ENCODE assay signal across 12 cellular contexts in genomic region chr1:223770621-223771315, GRCh38. TPM values are rescaled to one million over a fixed set of nuclear protein-coding genes. Genes with fewer than 3 reads are reported as not detected.
DNase-seq lines count a peak whose midpoint lies in the region; ATAC-seq and TF ChIP-seq lines count a peak whose summit lies in the region.
"Had no signal": no experiment of that assay in that cellular context is flagged by ENCODE, and none has a peak within 500 bp of the region (broad histone marks: within the 10 kb centered on the region; RNA-seq: fewer than 3 reads in every experiment).

No MANE protein-coding gene starts in this region.

- no peak overlapping the region for H3K4me3 ChIP-seq in upper lobe of left lung

- H3K4me1 Mint-ChIP-seq in activated naive CD4-positive, alpha-beta T cell treated with anti-CD3 and anti-CD28 coated beads, Interleukin-2, amount 50 U/mL, for 24 hours, result peaks cover 13% of the 10 kb centered on the region
- H3K4me1 Mint-ChIP-seq in dendritic cell treated with granulocyte-macrophage colony-stimulating factor and Interleukin-4, amounts not matched to agents 40 ng/mL and 50 ng/mL, for 4 days (ENCODE audit: low read depth), result no peaks in the 10 kb centered on the region
- peaks cover 24% of the 10 kb centered on the region for H3K4me1 Mint-ChIP-seq in nephron progenitor cell

- no peak for TF ChIP-seq POLR2A in upper lobe of left lung (IDR thresholded peaks at IDR 0.05)

- H3K27ac Mint-ChIP-seq in activated naive CD4-positive, alpha-beta T cell treated with anti-CD3 and anti-CD28 coated beads, Interleukin-2, amount 50 U/mL, for 24 hours, result peak overlapping the region; percentile 68
- H3K27ac Mint-ChIP-seq in dendritic cell treated with granulocyte-macrophage colony-stimulating factor and Interleukin-4, amounts not matched to agents 40 ng/mL and 50 ng/mL, for 4 days, result peak overlapping the region; percentile 5
- H3K27ac Mint-ChIP-seq in nephron progenitor cell, result peak overlapping the region; percentile 92

- H3K9me3 Mint-ChIP-seq in activated naive CD4-positive, alpha-beta T cell treated with anti-CD3 and anti-CD28 coated beads, Interleukin-2, amount 50 U/mL, for 24 hours, result no peaks in the 10 kb centered on the region
- no peaks in the 10 kb centered on the region for H3K9me3 Mint-ChIP-seq in dendritic cell treated with granulocyte-macrophage colony-stimulating factor and Interleukin-4, amounts not matched to agents 40 ng/mL and 50 ng/mL, for 4 days
- H3K9me3 Mint-ChIP-seq in nephron progenitor cell, result peaks cover 12% of the 10 kb centered on the region

- no peak overlapping the region for H3K4me3 Mint-ChIP-seq in activated naive CD4-positive, alpha-beta T cell treated with anti-CD3 and anti-CD28 coated beads, Interleukin-2, amount 50 U/mL, for 24 hours
- no peak overlapping the region for H3K4me3 Mint-ChIP-seq in dendritic cell treated with granulocyte-macrophage colony-stimulating factor and Interleukin-4, amounts not matched to agents 40 ng/mL and 50 ng/mL, for 4 days
- H3K4me3 Mint-ChIP-seq in nephron progenitor cell, result no peak overlapping the region

- no peaks in the 10 kb centered on the region for H3K27me3 Mint-ChIP-seq in activated naive CD4-positive, alpha-beta T cell treated with anti-CD3 and anti-CD28 coated beads, Interleukin-2, amount 50 U/mL, for 24 hours
- H3K27me3 Mint-ChIP-seq in dendritic cell treated with granulocyte-macrophage colony-stimulating factor and Interleukin-4, amounts not matched to agents 40 ng/mL and 50 ng/mL, for 4 days, result no peaks in the 10 kb centered on the region
- no peaks in the 10 kb centered on the region for H3K27me3 Mint-ChIP-seq in nephron progenitor cell (ENCODE audit: low read depth, poor library complexity)

- no peak for DNase-seq in activated naive CD4-positive, alpha-beta T cell treated with anti-CD3 and anti-CD28 coated beads, Interleukin-2, amount 50 U/mL, for 16 hours
- DNase-seq in nephron progenitor cell, result no peak
- no peak for DNase-seq in upper lobe of left lung
- no peak for DNase-seq in activated effector memory CD4-positive, alpha-beta T cell treated with Interleukin-2 at 50 U/mL for 16 hours
- no peak for DNase-seq in activated CD4-positive, alpha-beta T cell treated with anti-CD3 and anti-CD28 coated beads for 4 hours
- DNase-seq: left cardiac atrium; NCI-H1092 treated with DMSO at 0.1 percent for 48 hours; stimulated activated naive CD8-positive, alpha-beta T cell treated with anti-CD3 and anti-CD28 coated beads, Interleukin-15, Interleukin-2, amounts not matched to agents 100 U/mL and 50 U/mL, for 24 hours; T-helper 9 cell had no signal

- ATAC-seq in upper lobe of left lung (ENCODE audit: low FRiP score in 2 of 2), result no peak
- ATAC-seq in HG02571 (IDR thresholded peaks at IDR 0.05; ENCODE audit: unreplicated experiment), result no peak
- ATAC-seq: stimulated activated naive CD8-positive, alpha-beta T cell treated with anti-CD3 and anti-CD28 coated beads, Interleukin-15, Interleukin-2, amounts not matched to agents 100 U/mL and 50 U/mL, for 24 hours had no signal

- no peaks in the 10 kb centered on the region for H3K27me3 ChIP-seq in upper lobe of left lung

- peaks cover 15% of the 10 kb centered on the region for H3K36me3 Mint-ChIP-seq in activated naive CD4-positive, alpha-beta T cell treated with anti-CD3 and anti-CD28 coated beads, Interleukin-2, amount 50 U/mL, for 24 hours
- peaks cover 83% of the 10 kb centered on the region for H3K36me3 Mint-ChIP-seq in dendritic cell treated with granulocyte-macrophage colony-stimulating factor and Interleukin-4, amounts not matched to agents 40 ng/mL and 50 ng/mL, for 4 days (ENCODE audit: low read depth)
- peaks cover 84% of the 10 kb centered on the region for H3K36me3 Mint-ChIP-seq in nephron progenitor cell (ENCODE audit: low read depth)

- TF ChIP-seq EP300 in upper lobe of left lung (IDR thresholded peaks at IDR 0.05), result no peak

- intact Hi-C loops in dendritic cell treated with granulocyte-macrophage colony-stimulating factor and Interleukin-4, amounts not matched to agents 40 ng/mL and 50 ng/mL, for 4 days (cut with micrococcal nuclease), result loop anchor here (10.0 kb wide), 1 partner anchor 614 kb away; no protein-coding TSS in a partner anchor

- H3K36me3 ChIP-seq in upper lobe of left lung, result peaks cover 9 to 80% (median 65%) of the 10 kb centered on the region in 4 donors

- TF ChIP-seq CTCF in nephron progenitor cell (IDR thresholded peaks at IDR 0.05), result no peak
- TF ChIP-seq CTCF in upper lobe of left lung (IDR thresholded peaks at IDR 0.05), result no peak

- H3K9me3 ChIP-seq in upper lobe of left lung, result no peaks in the 10 kb centered on the region

- H3K4me1 ChIP-seq in upper lobe of left lung, result peaks cover 23 to 27% (median 27%) of the 10 kb centered on the region in 4 donors

- 95 to 98% methylated on average over 8 of the region's 9 CpGs for WGBS in upper lobe of left lung, 2 donors

- peak overlapping the region; percentile 61 to 76 (median 72) for H3K27ac ChIP-seq in upper lobe of left lung

RNA-seq across cellular contexts. Expression of gene CAPN2, which starts 58.4 kb away (rescaled TPM):
- 1,000 to 10,000 TPM in 1 of 6 donors, 100 to 1,000 TPM in 5; 271 to 1,436 (median 427) TPM for total RNA-seq in upper lobe of left lung

Comparison
In these comparisons a context has a peak if more than half of its experiments do, and no peak if none do; other contexts are left out.
1. H3K27ac Mint-ChIP-seq: peak in every context shown above with its lines; median percentile 92 in nephron progenitor cell; 68 in activated naive CD4-positive, alpha-beta T cell treated with anti-CD3 and anti-CD28 coated beads, Interleukin-2, amount 50 U/mL, for 24 hours; 5 in dendritic cell treated with granulocyte-macrophage colony-stimulating factor and Interleukin-4, amounts not matched to agents 40 ng/mL and 50 ng/mL, for 4 days.